In genomic region chr2:99336780-99337163, GRCh38 we compare ENCODE assay signal across 8 cellular contexts. TPM values are rescaled to one million over a fixed set of nuclear protein-coding genes. Genes with fewer than 3 reads are reported as not detected.
A peak's percentile ranks its signal among the peaks of the same experiment; 100 is the strongest.
DNase-seq lines count a peak whose midpoint lies in the region; ATAC-seq and TF ChIP-seq lines count a peak whose summit lies in the region.

No MANE protein-coding gene starts in this region.

- ATAC-seq in GM19455 (IDR thresholded peaks at IDR 0.05; ENCODE audit: unreplicated experiment) (peak; percentile 3), HG03571 (IDR thresholded peaks at IDR 0.05; ENCODE audit: unreplicated experiment) (peak; percentile 7)

- H3K27ac ChIP-seq in endodermal cell (ENCODE audit: low read depth, low read length): peak overlapping the region; percentile 92

- no peaks in the 10 kb centered on the region for H3K4me1 ChIP-seq in endodermal cell (ENCODE audit: control insufficient read depth, insufficient read depth, low read length)

- H3K4me3 Mint-ChIP-seq in endodermal cell: no peak overlapping the region

- H3K4me1 Mint-ChIP-seq in endodermal cell: peaks cover 15% of the 10 kb centered on the region

- 0 to 5% methylated on average over 5 to 13 of the region's 13 CpGs for WGBS in endodermal cell (ENCODE audit: insufficient coverage in 1 of 2, insufficient read length in 1 of 2), 2 experiments

- no peaks in the 10 kb centered on the region for H3K9me3 ChIP-seq in endodermal cell (ENCODE audit: control insufficient read depth, low read length)

- H3K4me3 ChIP-seq in endodermal cell (ENCODE audit: low read length) (peak overlapping the region; percentile 96), retinal pigment epithelial cell (ENCODE audit: low read length) (peak overlapping the region; percentile 98)

- H3K27me3 Mint-ChIP-seq in endodermal cell (ENCODE audit: insufficient read depth): no peaks in the 10 kb centered on the region

- peaks cover 15% of the 10 kb centered on the region for H3K36me3 Mint-ChIP-seq in endodermal cell (ENCODE audit: low read depth)

- DNase-seq in COLO829 (ENCODE audit: low spot score): peak; percentile 28
- no peak for DNase-seq in endodermal cell
- DNase-seq in retinal pigment epithelial cell (ENCODE audit: low read depth): no peak
- DNase-seq in NCI-H774 (lab: John Stamatoyannopoulos, UW): no peak
- DNase-seq in pons (ENCODE audit: low spot score): no peak
- DNase-seq in GM03348 (ENCODE audit: low spot score): no peak

- TF ChIP-seq CTCF in endodermal cell (conservative IDR thresholded peaks at IDR 0.05): no peak
- TF ChIP-seq CTCF in retinal pigment epithelial cell (conservative IDR thresholded peaks at IDR 0.05; ENCODE audit: low read depth, low read length): no peak

- H3K9ac ChIP-seq in endodermal cell (ENCODE audit: extremely low read depth, low read length, poor library complexity, severe bottlenecking): peak overlapping the region; percentile 57

- no peak overlapping the region for H3K27ac Mint-ChIP-seq in endodermal cell

- H3K27me3 ChIP-seq in endodermal cell (ENCODE audit: control insufficient read depth, insufficient read depth, low read length, poor library complexity, severe bottlenecking): no peaks in the 10 kb centered on the region

- peaks cover 25% of the 10 kb centered on the region for H3K36me3 ChIP-seq in endodermal cell (ENCODE audit: control insufficient read depth, insufficient read depth, low read length)

- H3K9me3 Mint-ChIP-seq in endodermal cell: no peaks in the 10 kb centered on the region

RNA-seq across cellular contexts. Expression of gene EIF5B, which starts 0.4 kb away (rescaled TPM):
- 10 to 100 TPM; 54.2 to 63.6 TPM for total RNA-seq in endodermal cell
- polyA plus RNA-seq in endodermal cell (2013, experiment 1 of 2): 38.9 TPM
- polyA plus RNA-seq in endodermal cell (2013, experiment 2 of 2): 41.2 TPM

RNA-seq across cellular contexts. Expression of gene TXNDC9, which starts 0.6 kb away (rescaled TPM):
- 10 to 100 TPM; 32.7 to 32.8 TPM for total RNA-seq in endodermal cell
- 43.5 TPM for polyA plus RNA-seq in endodermal cell (2013, experiment 1 of 2)
- polyA plus RNA-seq in endodermal cell (2013, experiment 2 of 2): 43.6 TPM

RNA-seq across cellular contexts. Expression of gene LYG1, which starts 35.8 kb away (rescaled TPM):
- total RNA-seq in endodermal cell: under 1 TPM; 0.35 to 0.55 TPM
- 0.96 TPM for polyA plus RNA-seq in endodermal cell (2013, experiment 1 of 2)
- 1.4 TPM for polyA plus RNA-seq in endodermal cell (2013, experiment 2 of 2)
